Comparison of ENCODE assay signal across 6 cellular contexts in genomic region chr2:780002-780401, GRCh38.
"Had no signal": no experiment of that assay in that cellular context is flagged by ENCODE, and none has a peak within 500 bp of the region (broad histone marks: within the 10 kb centered on the region; RNA-seq: fewer than 3 reads in every experiment).

No MANE protein-coding gene starts in this region.

- DNase-seq: H9, HCEC 1CT, IMR-90, Kasumi-1 had no signal

- H3K27ac Mint-ChIP-seq: H9 had no signal

- H3K4me3 Mint-ChIP-seq: H9 had no signal

- ATAC-seq: K562 had no signal

- FAIRE-seq: HTR-8/SVneo, K562 had no signal

- H3K4me3 ChIP-seq: K562 had no signal
